10 cellular contexts compared by ENCODE assay signal in genomic region chr20:1102016-1102415, GRCh38.
"Had no signal": no experiment of that assay in that cellular context is flagged by ENCODE, and none has a peak within 500 bp of the region (broad histone marks: within the 10 kb centered on the region; RNA-seq: fewer than 3 reads in every experiment).

No MANE protein-coding gene starts in this region.

- DNase-seq: GM23248, GOT3, H7, HCEC 1CT, HFFc6, IMR-90, Karpas-422, KBM-7 had no signal

- H3K27ac ChIP-seq: GM23248, HL-60, KMS-11 had no signal

- H3K27ac Mint-ChIP-seq: HFFc6 had no signal

- H3K9ac ChIP-seq: GM23248, KMS-11 had no signal

- H3K4me3 ChIP-seq: GM23248 had no signal

- H3K4me2 ChIP-seq: KMS-11 had no signal

- H2AFZ ChIP-seq: GM23248 had no signal

- H3K4me3 Mint-ChIP-seq: HFFc6 had no signal
